Comparison of ENCODE assay signal across 15 cellular contexts in genomic region chr3:9781551-9781950, GRCh38. TPM values are rescaled to one million over a fixed set of nuclear protein-coding genes. Genes with fewer than 3 reads are reported as not detected.
A peak's percentile ranks its signal among the peaks of the same experiment; 100 is the strongest.
DNase-seq lines count a peak whose midpoint lies in the region; ATAC-seq and TF ChIP-seq lines count a peak whose summit lies in the region.
"Had no signal": no experiment of that assay in that cellular context is flagged by ENCODE, and none has a peak within 500 bp of the region (broad histone marks: within the 10 kb centered on the region; RNA-seq: fewer than 3 reads in every experiment).

No MANE protein-coding gene starts in this region.

- H3K27ac Mint-ChIP-seq in T-helper 1 cell treated with Interleukin-12 subunit alpha and Interleukin-12 subunit beta and Interleukin-4 antibody, amounts not matched to agents 30 μg/mL and 1 μg/mL, for 36 hours = peak overlapping the region; percentile 45
- H3K27ac Mint-ChIP-seq in CD4-positive, alpha-beta T cell = no peak overlapping the region
- peak overlapping the region; percentile 83 for H3K27ac Mint-ChIP-seq in activated B cell treated with CpG ODN at 0.5 μM for 24 hours
- no peak overlapping the region for H3K27ac Mint-ChIP-seq in chondrocyte (ENCODE audit: unreplicated experiment)

- intact Hi-C loops in CD4-positive, alpha-beta T cell (cut with DNase I, micrococcal nuclease) = no loop called here
- intact Hi-C loops in activated B cell treated with CpG ODN at 0.5 μM for 24 hours (cut with micrococcal nuclease) (loop anchor here (2.0 kb wide), 1 partner anchor 15 kb away; no protein-coding TSS in a partner anchor), right lobe of liver (cut with DNase I) (no loop called here)

- POLR2A ChIA-PET in CD4-positive, alpha-beta T cell (lab: Charles Lee) = interaction anchor here (3.6 kb wide), 1 partner anchor 12 kb away, joined by 26 read pairs; the partner anchor contains the start of genes ARPC4 and TADA3
- POLR2A ChIA-PET in activated B cell treated with CpG ODN at 0.5 μM for 24 hours (lab: Charles Lee) = interaction anchor here (0.6 to 5.6 kb wide), 11 partner anchors 8 to 205 kb away, joined by 3 to 133 read pairs (median 4); partner anchors contain the start of genes ARPC4, BRPF1, CAMK1 and EMC3

- 33% methylated on average over 1 of the region's 1 CpG for WGBS in right lobe of liver (ENCODE audit: insufficient coverage, low coverage, low lambda C conversion rate, missing lambda C conversion rate)

- H3K4me1 Mint-ChIP-seq in T-helper 1 cell treated with Interleukin-12 subunit alpha and Interleukin-12 subunit beta and Interleukin-4 antibody, amounts not matched to agents 30 μg/mL and 1 μg/mL, for 36 hours (ENCODE audit: low read depth) = peaks cover 45% of the 10 kb centered on the region
- H3K4me1 Mint-ChIP-seq in CD4-positive, alpha-beta T cell (ENCODE audit: low read depth) = peaks cover 61% of the 10 kb centered on the region
- H3K4me1 Mint-ChIP-seq in activated B cell treated with CpG ODN at 0.5 μM for 24 hours (peaks cover 56% of the 10 kb centered on the region), chondrocyte (ENCODE audit: low read depth) (peaks cover 30% of the 10 kb centered on the region)

- H3K27me3 Mint-ChIP-seq in T-helper 1 cell treated with Interleukin-12 subunit alpha and Interleukin-12 subunit beta and Interleukin-4 antibody, amounts not matched to agents 30 μg/mL and 1 μg/mL, for 36 hours (ENCODE audit: low read depth) = no peaks in the 10 kb centered on the region
- H3K27me3 Mint-ChIP-seq in CD4-positive, alpha-beta T cell = no peaks in the 10 kb centered on the region
- no peaks in the 10 kb centered on the region for H3K27me3 Mint-ChIP-seq in activated B cell treated with CpG ODN at 0.5 μM for 24 hours
- no peaks in the 10 kb centered on the region for H3K27me3 Mint-ChIP-seq in chondrocyte (ENCODE audit: low read depth)
- H3K27me3 Mint-ChIP-seq: naive thymus-derived CD8-positive, alpha-beta T cell had no signal

- H3K9me3 ChIP-seq in CD4-positive, alpha-beta T cell (ENCODE audit: control insufficient read depth, low read length) = no peaks in the 10 kb centered on the region
- no peaks in the 10 kb centered on the region for H3K9me3 ChIP-seq in right lobe of liver
- H3K9me3 ChIP-seq: A549, uterus had no signal

- H3K4me1 ChIP-seq in right lobe of liver = peaks cover 0 to 24% (median 17%) of the 10 kb centered on the region in 4 donors
- H3K4me1 ChIP-seq: A549 had no signal

- DNase-seq in T-helper 1 cell (no peak), activated B cell treated with CpG ODN at 0.5 μM for 24 hours (no peak), right lobe of liver (no peak), NCI-H524 treated with DMSO at 0.1 percent for 48 hours (lab: John Stamatoyannopoulos, UW) (no peak), chondrocyte (ENCODE audit: low spot score) (no peak), dermis blood vessel endothelial cell (no peak)
- no peak for DNase-seq in CD4-positive, alpha-beta T cell
- DNase-seq: activated CD4-positive, alpha-beta T cell treated with anti-CD3 and anti-CD28 coated beads, Interleukin-2, amount 50 U/mL, for 48 hours; activated gamma-delta T cell; glutamatergic neuron; naive thymus-derived CD8-positive, alpha-beta T cell; NCI-H1105; uterus had no signal

- H3K27me3 ChIP-seq in CD4-positive, alpha-beta T cell (ENCODE audit: control insufficient read depth, insufficient read depth, low read length) = no peaks in the 10 kb centered on the region
- no peaks in the 10 kb centered on the region for H3K27me3 ChIP-seq in right lobe of liver
- H3K27me3 ChIP-seq: uterus had no signal

- no peak for TF ChIP-seq POLR2A in right lobe of liver (IDR thresholded peaks at IDR 0.05)

- CTCF ChIA-PET in CD4-positive, alpha-beta T cell (lab: Charles Lee) = interaction anchor here (0.6 to 1.3 kb wide), 2 partner anchors 32 to 82 kb away, joined by 3 read pairs; partner anchors contain the start of gene OGG1
- CTCF ChIA-PET in activated B cell treated with CpG ODN at 0.5 μM for 24 hours (lab: Charles Lee) = interaction anchor here (0.6 to 2.6 kb wide), 13 partner anchors 9 to 206 kb away, joined by 3 to 8 read pairs (median 4); partner anchors contain the start of genes ARPC4 and CRELD1

- no peak for ATAC-seq in CD4-positive, alpha-beta T cell (ENCODE audit: poor library complexity)
- ATAC-seq in activated B cell treated with CpG ODN at 0.5 μM for 24 hours (ENCODE audit: low read depth) (no peak), right lobe of liver (no peak)
- ATAC-seq: A549; naive thymus-derived CD8-positive, alpha-beta T cell had no signal

- no peaks in the 10 kb centered on the region for H3K9me3 Mint-ChIP-seq in T-helper 1 cell treated with Interleukin-12 subunit alpha and Interleukin-12 subunit beta and Interleukin-4 antibody, amounts not matched to agents 30 μg/mL and 1 μg/mL, for 36 hours
- no peaks in the 10 kb centered on the region for H3K9me3 Mint-ChIP-seq in CD4-positive, alpha-beta T cell
- H3K9me3 Mint-ChIP-seq in activated B cell treated with CpG ODN at 0.5 μM for 24 hours = no peaks in the 10 kb centered on the region
- no peaks in the 10 kb centered on the region for H3K9me3 Mint-ChIP-seq in chondrocyte (ENCODE audit: low read depth)
- H3K9me3 Mint-ChIP-seq: naive thymus-derived CD8-positive, alpha-beta T cell had no signal

- H3K27ac ChIP-seq in CD4-positive, alpha-beta T cell (ENCODE audit: low read depth, low read length) = no peak overlapping the region
- peak overlapping the region; percentile 57 to 83 (median 82) for H3K27ac ChIP-seq in right lobe of liver
- H3K27ac ChIP-seq: A549, uterus had no signal

- peaks cover 0 to 41% (median 17%) of the 10 kb centered on the region in 4 donors for H3K36me3 ChIP-seq in right lobe of liver
- H3K36me3 ChIP-seq: uterus had no signal

- no peak overlapping the region for H3K4me3 Mint-ChIP-seq in T-helper 1 cell treated with Interleukin-12 subunit alpha and Interleukin-12 subunit beta and Interleukin-4 antibody, amounts not matched to agents 30 μg/mL and 1 μg/mL, for 36 hours
- peak overlapping the region; percentile 16 for H3K4me3 Mint-ChIP-seq in CD4-positive, alpha-beta T cell
- H3K4me3 Mint-ChIP-seq in activated B cell treated with CpG ODN at 0.5 μM for 24 hours (no peak overlapping the region), chondrocyte (ENCODE audit: unreplicated experiment) (no peak overlapping the region)

- peaks cover 42% of the 10 kb centered on the region for H3K36me3 Mint-ChIP-seq in T-helper 1 cell treated with Interleukin-12 subunit alpha and Interleukin-12 subunit beta and Interleukin-4 antibody, amounts not matched to agents 30 μg/mL and 1 μg/mL, for 36 hours (ENCODE audit: low read depth)
- H3K36me3 Mint-ChIP-seq in CD4-positive, alpha-beta T cell (ENCODE audit: low read depth) = peaks cover 45% of the 10 kb centered on the region
- peaks cover 36% of the 10 kb centered on the region for H3K36me3 Mint-ChIP-seq in activated B cell treated with CpG ODN at 0.5 μM for 24 hours (ENCODE audit: low read depth)
- H3K36me3 Mint-ChIP-seq in chondrocyte (ENCODE audit: low read depth) = peaks cover 17% of the 10 kb centered on the region

- no peak overlapping the region for H3K4me3 ChIP-seq in right lobe of liver
- H3K4me3 ChIP-seq: A549, uterus had no signal

- TF ChIP-seq CTCF in CD4-positive, alpha-beta T cell (IDR thresholded peaks at IDR 0.05) = no peak
- TF ChIP-seq CTCF in activated B cell treated with CpG ODN at 0.5 μM for 24 hours (IDR thresholded peaks at IDR 0.05) = no peak
- no peak for TF ChIP-seq CTCF in right lobe of liver (IDR thresholded peaks at IDR 0.05)
- no peak for TF ChIP-seq CTCF in chondrocyte (IDR thresholded peaks at IDR 0.05)

RNA-seq across cellular contexts. Expression of gene TADA3, which starts 10.7 kb away (rescaled TPM):
- total RNA-seq in CD4-positive, alpha-beta T cell = 10 to 100 TPM; 14.7 to 16.5 TPM
- total RNA-seq in activated B cell treated with CpG ODN at 0.5 μM for 24 hours (43.8 and 44.7 TPM in 2 replicates), right lobe of liver (10 to 100 TPM; 24.6 to 43.8 (median 28.1) TPM), chondrocyte (42.2 to 69.9 TPM (median 69.6 TPM) in 3 replicates), dermis blood vessel endothelial cell (39.5 and 60.6 TPM in 2 replicates)

RNA-seq across cellular contexts. Expression of gene ARPC4, which starts 11.3 kb away (rescaled TPM):
- total RNA-seq in CD4-positive, alpha-beta T cell = 10 to 100 TPM; 88.7 to 91.3 TPM
- 315 and 338 TPM in 2 replicates for total RNA-seq in activated B cell treated with CpG ODN at 0.5 μM for 24 hours
- total RNA-seq in right lobe of liver = 10 to 100 TPM; 42.0 to 80.3 (median 57.3) TPM
- total RNA-seq in chondrocyte = 150 to 179 TPM (median 177 TPM) in 3 replicates
- total RNA-seq in dermis blood vessel endothelial cell = 210 and 309 TPM in 2 replicates

RNA-seq across cellular contexts. Expression of gene CAMK1, which starts 11.8 kb away (rescaled TPM):
- total RNA-seq in CD4-positive, alpha-beta T cell = 1 to 10 TPM in 1 of 2 experiments, under 1 TPM in 1; 0.74 to 1.1 TPM
- total RNA-seq in activated B cell treated with CpG ODN at 0.5 μM for 24 hours = 0.69 and 1.7 TPM in 2 replicates
- total RNA-seq in right lobe of liver = 10 to 100 TPM; 10.8 to 33.4 (median 24.5) TPM
- total RNA-seq in chondrocyte = 9.7 to 20.9 TPM (median 19.3 TPM) in 3 replicates
- 34.7 and 40.3 TPM in 2 replicates for total RNA-seq in dermis blood vessel endothelial cell

RNA-seq across cellular contexts. Expression of gene TTLL3, which starts 28.5 kb away (rescaled TPM):
- 10 to 100 TPM; 50.5 to 58.6 TPM for total RNA-seq in CD4-positive, alpha-beta T cell
- 51.4 and 61.9 TPM in 2 replicates for total RNA-seq in activated B cell treated with CpG ODN at 0.5 μM for 24 hours
- total RNA-seq in right lobe of liver = 10 to 100 TPM in 3 of 6 experiments, 1 to 10 TPM in 3; 4.5 to 11.0 (median 8.6) TPM
- 31.5 to 44.9 TPM (median 38.7 TPM) in 3 replicates for total RNA-seq in chondrocyte
- 9.3 and 20.3 TPM in 2 replicates for total RNA-seq in dermis blood vessel endothelial cell

RNA-seq across cellular contexts. Expression of gene OGG1, which starts 31.8 kb away (rescaled TPM):
- 1 to 10 TPM; 7.1 to 8.9 TPM for total RNA-seq in CD4-positive, alpha-beta T cell
- 43.5 and 60.7 TPM in 2 replicates for total RNA-seq in activated B cell treated with CpG ODN at 0.5 μM for 24 hours
- total RNA-seq in right lobe of liver = 10 to 100 TPM; 12.3 to 27.8 (median 15.7) TPM
- 23.8 to 26.7 TPM (median 24.2 TPM) in 3 replicates for total RNA-seq in chondrocyte
- total RNA-seq in dermis blood vessel endothelial cell = 15.5 and 16.6 TPM in 2 replicates

Comparison
In these comparisons a context has a peak if more than half of its experiments do, and no peak if none do; other contexts are left out.
1. H3K27ac Mint-ChIP-seq: peak in T-helper 1 cell treated with Interleukin-12 subunit alpha and Interleukin-12 subunit beta and Interleukin-4 antibody, amounts not matched to agents 30 μg/mL and 1 μg/mL, for 36 hours (single experiment) and activated B cell treated with CpG ODN at 0.5 μM for 24 hours (single experiment); none in CD4-positive, alpha-beta T cell (single experiment) and chondrocyte (single experiment).